ENCODE assay signal across 8 cellular contexts in genomic region chr10:92849576-92850090, GRCh38. TPM values are rescaled to one million over a fixed set of nuclear protein-coding genes. Genes with fewer than 3 reads are reported as not detected.
DNase-seq lines count a peak whose midpoint lies in the region; ATAC-seq and TF ChIP-seq lines count a peak whose summit lies in the region.

No MANE protein-coding gene starts in this region.

- CTCF ChIA-PET in HEK293 (lab: Yijun Ruan, JAX): interaction anchor here (0.6 to 1.7 kb wide), 3 partner anchors 9 to 1593 kb away, joined by 3 to 8 read pairs (median 6); no protein-coding TSS in a partner anchor

- no peak overlapping the region for H3K27ac ChIP-seq in HEK293 (ENCODE audit: extremely low read depth, low read depth, low read length)

- H3K9me3 Mint-ChIP-seq in activated naive CD8-positive, alpha-beta T cell treated with anti-CD3 and anti-CD28 coated beads, Interleukin-2, amount 10 ng/mL, durations not matched to agents 7 days and 5 days: no peaks in the 10 kb centered on the region

- H3K36me3 Mint-ChIP-seq in activated naive CD8-positive, alpha-beta T cell treated with anti-CD3 and anti-CD28 coated beads, Interleukin-2, amount 10 ng/mL, durations not matched to agents 7 days and 5 days: peaks cover 11% of the 10 kb centered on the region

- POLR2A ChIA-PET in HEK293 (lab: Yijun Ruan, JAX): interaction anchor here (1.5 to 1.6 kb wide), 2 partner anchors 11 to 47 kb away, joined by 3 to 13 read pairs; no protein-coding TSS in a partner anchor
- POLR2A ChIA-PET in activated naive CD8-positive, alpha-beta T cell treated with anti-CD3 and anti-CD28 coated beads, Interleukin-2, amount 10 ng/mL, durations not matched to agents 7 days and 5 days (lab: Charles Lee): interaction anchor here (1.1 to 1.8 kb wide), 2 partner anchors 11 to 28 kb away, joined by 3 to 10 read pairs; no protein-coding TSS in a partner anchor

- H3K9me3 ChIP-seq in BE2C: no peaks in the 10 kb centered on the region
- no peaks in the 10 kb centered on the region for H3K9me3 ChIP-seq in HEK293 (ENCODE audit: control insufficient read depth, insufficient read depth, low read depth, low read length)
- no peaks in the 10 kb centered on the region for H3K9me3 ChIP-seq in mononuclear cell (ENCODE audit: low read depth, low read length)

- TF ChIP-seq CTCF in BE2C (IDR thresholded peaks at IDR 0.05; ENCODE audit: low read depth, low read length): no peak
- no peak for TF ChIP-seq CTCF in HEK293 (tag by site-specific recombination; IDR thresholded peaks at IDR 0.05)

- peak overlapping the region; percentile 75 for H3K4me3 ChIP-seq in BE2C (ENCODE audit: low read depth, low read length)
- peak overlapping the region; percentile 90 for H3K4me3 ChIP-seq in HEK293 (ENCODE audit: low read depth, low read length)
- peak overlapping the region; percentile 76 for H3K4me3 ChIP-seq in mononuclear cell (ENCODE audit: low read length)

- H3K27me3 Mint-ChIP-seq in activated naive CD8-positive, alpha-beta T cell treated with anti-CD3 and anti-CD28 coated beads, Interleukin-2, amount 10 ng/mL, durations not matched to agents 7 days and 5 days: no peaks in the 10 kb centered on the region

- H3K4me3 Mint-ChIP-seq in activated naive CD8-positive, alpha-beta T cell treated with anti-CD3 and anti-CD28 coated beads, Interleukin-2, amount 10 ng/mL, durations not matched to agents 7 days and 5 days: peak overlapping the region; percentile 86

- no peaks in the 10 kb centered on the region for H3K27me3 ChIP-seq in BE2C
- H3K27me3 ChIP-seq in mononuclear cell (ENCODE audit: insufficient read depth, low read length): no peaks in the 10 kb centered on the region

- H3K4me1 ChIP-seq in BE2C (no peaks in the 10 kb centered on the region), HEK293 (ENCODE audit: control insufficient read depth, insufficient read depth, low read length) (peaks cover 3% of the 10 kb centered on the region; the same call in 1 of the 2 replicates), mononuclear cell (ENCODE audit: insufficient read depth, low read length) (peaks cover 44% of the 10 kb centered on the region)

- no peak for DNase-seq in BE2C
- DNase-seq in activated naive CD8-positive, alpha-beta T cell treated with anti-CD3 and anti-CD28 coated beads, Interleukin-2, amount 10 ng/mL, durations not matched to agents 7 days and 5 days: no peak
- DNase-seq in KG1 (lab: John Stamatoyannopoulos, UW): no peak
- no peak for DNase-seq in central memory CD4-positive, alpha-beta T cell
- no peak for DNase-seq in NCI-H526 treated with DMSO at 0.1 percent for 48 hours (lab: John Stamatoyannopoulos, UW)
- DNase-seq in activated CD8-positive, alpha-beta memory T cell treated with anti-CD3 and anti-CD28 coated beads for 24 hours: no peak

- peaks cover 28% of the 10 kb centered on the region for H3K4me1 Mint-ChIP-seq in activated naive CD8-positive, alpha-beta T cell treated with anti-CD3 and anti-CD28 coated beads, Interleukin-2, amount 10 ng/mL, durations not matched to agents 7 days and 5 days

- H3K27ac Mint-ChIP-seq in activated naive CD8-positive, alpha-beta T cell treated with anti-CD3 and anti-CD28 coated beads, Interleukin-2, amount 10 ng/mL, durations not matched to agents 7 days and 5 days: peak overlapping the region; percentile 77

- 0 out of 2 replicates have a peak, but pooled peaks cover 3% of the 10 kb centered on the region for H3K36me3 ChIP-seq in BE2C
- no peaks in the 10 kb centered on the region for H3K36me3 ChIP-seq in HEK293 (ENCODE audit: control insufficient read depth in 2 of 2, insufficient read depth in 1 of 2, low read length in 2 of 2)

- ATAC-seq in activated naive CD8-positive, alpha-beta T cell treated with anti-CD3 and anti-CD28 coated beads, Interleukin-2, amount 10 ng/mL, durations not matched to agents 7 days and 5 days (ENCODE audit: low read depth): no peak

TF ChIP-seq in HEK293, 187 proteins besides CTCF, POLR2A, EP300 and RAD21:
- TF ChIP-seq ZNF266 (tag by site-specific recombination; IDR thresholded peaks at IDR 0.05; ENCODE audit: low read depth) (no peak), ZSCAN5A (tag by site-specific recombination; IDR thresholded peaks at IDR 0.05) (no peak), ZBTB48 (tag by site-specific recombination; IDR thresholded peaks at IDR 0.05) (peak; percentile 88; the same call in 1 of the 2 replicates), ZSCAN16 (tag by site-specific recombination; IDR thresholded peaks at IDR 0.05) (no peak), ZBTB49 (tag by site-specific recombination; IDR thresholded peaks at IDR 0.05; ENCODE audit: low read depth) (no peak), ZBTB20 (tag by site-specific recombination; IDR thresholded peaks at IDR 0.05) (peak; percentile 78), GLIS1 (tag by site-specific recombination; IDR thresholded peaks at IDR 0.05) (no peak)

RNA-seq across cellular contexts. Expression of gene EXOC6, which starts 1.3 kb away (rescaled TPM):
- 6.7 TPM for polyA plus RNA-seq in BE2C (2012; ENCODE audit: insufficient read depth, insufficient read length, low read depth)
- 10 to 100 TPM; 10.4 to 10.6 TPM for total RNA-seq in activated naive CD8-positive, alpha-beta T cell treated with anti-CD3 and anti-CD28 coated beads, Interleukin-2, amount 10 ng/mL, durations not matched to agents 7 days and 5 days
- 13.5 TPM for total RNA-seq in mononuclear cell
